8 cellular contexts compared by ENCODE assay signal in genomic region chr11:134276396-134277175, GRCh38. TPM values are rescaled to one million over a fixed set of nuclear protein-coding genes. Genes with fewer than 3 reads are reported as not detected.
DNase-seq lines count a peak whose midpoint lies in the region; ATAC-seq, FAIRE-seq and TF ChIP-seq lines count a peak whose summit lies in the region.

No MANE protein-coding gene starts in this region.

- WGBS in small intestine, 3 donors: 2 to 3% (median 3%) methylated on average over 61 to 88 of the region's 88 CpGs

- H2AFZ ChIP-seq in parathyroid adenoma: peak overlapping the region; percentile 60

- TF ChIP-seq CTCF in parathyroid adenoma (IDR thresholded peaks at IDR 0.05): no peak

- H3K36me3 ChIP-seq in NT2/D1 (ENCODE audit: insufficient read depth, insufficient read length, low read length): no peaks in the 10 kb centered on the region
- no peaks in the 10 kb centered on the region for H3K36me3 ChIP-seq in endocrine pancreas (ENCODE audit: control insufficient read depth, insufficient read depth, low read length)
- no peaks in the 10 kb centered on the region for H3K36me3 ChIP-seq in parathyroid adenoma (ENCODE audit: control insufficient read depth, insufficient read depth, low read length)
- H3K36me3 ChIP-seq in small intestine (ENCODE audit: control insufficient read depth in 2 of 2, insufficient read depth in 2 of 2, low read length in 2 of 2): no peaks in the 10 kb centered on the region

- H3K9ac ChIP-seq in NT2/D1 (ENCODE audit: insufficient read length, low read depth): peak overlapping the region; percentile 79
- H3K9ac ChIP-seq in endocrine pancreas (ENCODE audit: control insufficient read depth, insufficient read depth, low read length): peak overlapping the region; percentile 24
- no peak overlapping the region for H3K9ac ChIP-seq in parathyroid adenoma

- H3K27me3 ChIP-seq in NT2/D1 (ENCODE audit: insufficient read depth, insufficient read length): peaks cover 61% of the 10 kb centered on the region
- peaks cover 5% of the 10 kb centered on the region for H3K27me3 ChIP-seq in endocrine pancreas (ENCODE audit: control insufficient read depth, insufficient read depth, low read length)
- H3K27me3 ChIP-seq in parathyroid adenoma (ENCODE audit: control insufficient read depth, insufficient read depth, low read length): no peaks in the 10 kb centered on the region
- peaks cover 7 to 36% of the 10 kb centered on the region in 2 donors for H3K27me3 ChIP-seq in small intestine (ENCODE audit: control insufficient read depth in 2 of 2, insufficient read depth in 2 of 2, low read length in 2 of 2)

- no peaks in the 10 kb centered on the region for H3K9me3 ChIP-seq in NT2/D1 (ENCODE audit: insufficient read depth, low read length)
- no peaks in the 10 kb centered on the region for H3K9me3 ChIP-seq in endocrine pancreas (ENCODE audit: control insufficient read depth, low read length)
- H3K9me3 ChIP-seq in parathyroid adenoma (ENCODE audit: control insufficient read depth, low read length): no peaks in the 10 kb centered on the region
- no peaks in the 10 kb centered on the region for H3K9me3 ChIP-seq in small intestine (ENCODE audit: control insufficient read depth, low read depth)

- H3K4me3 ChIP-seq in NT2/D1 (ENCODE audit: insufficient read length, low read depth) (peak overlapping the region; percentile 55), endocrine pancreas (ENCODE audit: control insufficient read depth, insufficient read depth, low read length) (no peak overlapping the region), parathyroid adenoma (ENCODE audit: low read depth, low read length) (no peak overlapping the region), small intestine (ENCODE audit: low read depth in 1 of 2, low read length in 2 of 2) (peak overlapping the region in 1 of 2 donors; percentile 40)

- peak; percentile 31 for DNase-seq in activated T-cell treated with anti-CD3 and anti-CD28 coated beads, Interleukin-2, amount 50 U/mL, for 1 hour
- no peak for DNase-seq in activated T-cell treated with anti-CD3 and anti-CD28 coated beads for 4 hours
- no peak for DNase-seq in NT2/D1 (ENCODE audit: low read depth, low spot score)
- no peak for DNase-seq in activated gamma-delta T cell (lab: John Stamatoyannopoulos, UW)
- DNase-seq in small intestine: no peak

- no peaks in the 10 kb centered on the region for H3K4me1 ChIP-seq in NT2/D1 (ENCODE audit: insufficient read depth, insufficient read length)
- no peaks in the 10 kb centered on the region for H3K4me1 ChIP-seq in endocrine pancreas (ENCODE audit: control insufficient read depth, insufficient read depth, low read length)
- no peaks in the 10 kb centered on the region for H3K4me1 ChIP-seq in parathyroid adenoma
- no peaks in the 10 kb centered on the region for H3K4me1 ChIP-seq in small intestine (ENCODE audit: control insufficient read depth in 2 of 2, insufficient read depth in 1 of 2, low read depth in 1 of 2, low read length in 1 of 2)

- no peaks in the 10 kb centered on the region for H3K79me2 ChIP-seq in parathyroid adenoma

- FAIRE-seq in small intestine (lab: Jason Lieb, UNC): no peak

- peak overlapping the region; percentile 51 for H3K4me2 ChIP-seq in parathyroid adenoma (ENCODE audit: low read length)

- H3K27ac ChIP-seq in parathyroid adenoma: no peak overlapping the region
- H3K27ac ChIP-seq in small intestine (ENCODE audit: low read depth in 1 of 2, low read length in 1 of 2): no peak overlapping the region

- ATAC-seq in GM21390 (IDR thresholded peaks at IDR 0.05; ENCODE audit: unreplicated experiment): no peak

RNA-seq across cellular contexts. Expression of gene GLB1L3, which starts 0.4 kb away (rescaled TPM):
- polyA plus RNA-seq in small intestine: under 1 TPM in 1 of 3 donors, not detected in 2; 0.04 TPM

RNA-seq across cellular contexts. Expression of gene ACAD8, which starts 23.2 kb away (rescaled TPM):
- 10 to 100 TPM; 18.0 to 29.3 (median 20.0) TPM for polyA plus RNA-seq in small intestine

RNA-seq across cellular contexts. Expression of gene THYN1, which starts 23.4 kb away (rescaled TPM):
- polyA plus RNA-seq in small intestine: 10 to 100 TPM; 39.2 to 50.5 (median 45.4) TPM

RNA-seq across cellular contexts. Expression of gene VPS26B, which starts 52.1 kb away (rescaled TPM):
- 10 to 100 TPM; 26.3 to 38.9 (median 33.0) TPM for polyA plus RNA-seq in small intestine

RNA-seq across cellular contexts. Expression of gene NCAPD3, which starts 52.8 kb away (rescaled TPM):
- 10 to 100 TPM in 1 of 3 donors, 1 to 10 TPM in 2; 3.4 to 11.8 (median 4.1) TPM for polyA plus RNA-seq in small intestine
